ENCODE assay signal across 1 cellular context in the genomic region with DNA sequence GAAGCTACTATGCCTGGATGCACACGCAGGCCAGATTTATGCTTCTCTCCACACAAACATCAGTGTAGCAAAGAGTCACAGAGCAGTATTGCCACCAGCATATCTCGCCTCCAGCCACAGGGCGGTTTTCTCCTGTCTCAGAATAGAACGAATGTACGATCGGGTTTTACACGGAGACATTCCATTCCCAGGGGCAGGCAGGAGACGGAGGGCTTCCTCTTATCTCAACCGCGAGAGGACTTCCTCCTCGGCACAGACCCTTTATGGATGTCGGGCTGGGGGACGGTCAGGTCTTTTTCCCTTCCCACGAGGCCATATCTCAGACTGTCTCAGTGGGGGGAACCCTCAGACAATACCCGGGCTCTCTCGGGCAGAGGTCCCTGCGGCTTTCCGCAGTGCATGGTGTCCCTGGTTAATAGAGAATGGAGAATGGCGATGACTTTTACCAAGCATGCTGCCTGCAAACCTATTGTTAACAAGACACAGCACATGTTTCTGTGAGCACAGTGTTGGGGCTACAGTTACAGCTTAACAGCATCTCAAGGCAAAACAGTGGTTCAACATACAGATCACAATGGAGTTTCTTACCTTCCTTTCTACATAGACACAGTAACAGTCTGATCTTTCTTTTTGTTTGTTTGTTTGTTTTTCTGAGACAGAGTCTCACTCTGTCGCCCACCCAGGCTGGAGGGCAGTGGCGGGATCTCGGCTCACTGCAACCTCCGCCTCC.
TF ChIP-seq lines count a peak whose summit lies in the region.

No MANE protein-coding gene starts in this region.

TF ChIP-seq in WTC11, 78 proteins besides CTCF, POLR2A, EP300 and RAD21 (continued from another document):
- TF ChIP-seq, protein P1, sequence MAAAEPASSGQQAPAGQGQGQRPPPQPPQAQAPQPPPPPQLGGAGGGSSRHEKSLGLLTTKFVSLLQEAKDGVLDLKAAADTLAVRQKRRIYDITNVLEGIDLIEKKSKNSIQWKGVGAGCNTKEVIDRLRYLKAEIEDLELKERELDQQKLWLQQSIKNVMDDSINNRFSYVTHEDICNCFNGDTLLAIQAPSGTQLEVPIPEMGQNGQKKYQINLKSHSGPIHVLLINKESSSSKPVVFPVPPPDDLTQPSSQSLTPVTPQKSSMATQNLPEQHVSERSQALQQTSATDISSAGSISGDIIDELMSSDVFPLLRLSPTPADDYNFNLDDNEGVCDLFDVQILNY (CRISPR knock-in tag; IDR thresholded peaks at IDR 0.05): no peak
- no peak for TF ChIP-seq PRRX2 (CRISPR knock-in tag; IDR thresholded peaks at IDR 0.05)
- TF ChIP-seq ZNF396 (CRISPR knock-in tag; IDR thresholded peaks at IDR 0.05; ENCODE audit: borderline replicate concordance): no peak
- no peak for TF ChIP-seq MYBL2 (CRISPR knock-in tag; IDR thresholded peaks at IDR 0.05)
- TF ChIP-seq CREM (CRISPR knock-in tag; IDR thresholded peaks at IDR 0.05): no peak
- TF ChIP-seq KAT7 (CRISPR knock-in tag; IDR thresholded peaks at IDR 0.05; ENCODE audit: borderline replicate concordance): no peak
- no peak for TF ChIP-seq ZBTB21 (CRISPR knock-in tag; IDR thresholded peaks at IDR 0.05; ENCODE audit: borderline replicate concordance)
- TF ChIP-seq, protein P2, sequence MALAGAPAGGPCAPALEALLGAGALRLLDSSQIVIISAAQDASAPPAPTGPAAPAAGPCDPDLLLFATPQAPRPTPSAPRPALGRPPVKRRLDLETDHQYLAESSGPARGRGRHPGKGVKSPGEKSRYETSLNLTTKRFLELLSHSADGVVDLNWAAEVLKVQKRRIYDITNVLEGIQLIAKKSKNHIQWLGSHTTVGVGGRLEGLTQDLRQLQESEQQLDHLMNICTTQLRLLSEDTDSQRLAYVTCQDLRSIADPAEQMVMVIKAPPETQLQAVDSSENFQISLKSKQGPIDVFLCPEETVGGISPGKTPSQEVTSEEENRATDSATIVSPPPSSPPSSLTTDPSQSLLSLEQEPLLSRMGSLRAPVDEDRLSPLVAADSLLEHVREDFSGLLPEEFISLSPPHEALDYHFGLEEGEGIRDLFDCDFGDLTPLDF (CRISPR knock-in tag; IDR thresholded peaks at IDR 0.05): no peak
- no peak for TF ChIP-seq GRHL2 (CRISPR knock-in tag; IDR thresholded peaks at IDR 0.05; ENCODE audit: insufficient replicate concordance, severe bottlenecking)
